ENCODE assay signal across 8 cellular contexts in genomic region chr17:45405250-45406086, GRCh38. TPM values are rescaled to one million over a fixed set of nuclear protein-coding genes. Genes with fewer than 3 reads are reported as not detected.
DNase-seq lines count a peak whose midpoint lies in the region; ATAC-seq and TF ChIP-seq lines count a peak whose summit lies in the region.

No MANE protein-coding gene starts in this region.

- H3K4me3 ChIP-seq in PC-3 (ENCODE audit: low read length) = no peak overlapping the region
- no peak overlapping the region for H3K4me3 ChIP-seq in lower leg skin (ENCODE audit: low read depth, poor library complexity, severe bottlenecking)

- no peak overlapping the region for H2AFZ ChIP-seq in PC-3 (ENCODE audit: low read length)

- no peaks in the 10 kb centered on the region for H3K4me1 ChIP-seq in PC-3 (ENCODE audit: insufficient read depth, low read length)

- H3K9me2 ChIP-seq in PC-3 (replicated peaks; ENCODE audit: low read length) = no peaks in the 10 kb centered on the region

- H3K27ac ChIP-seq in PC-3 (ENCODE audit: low read length) = no peak overlapping the region

- H3K36me3 ChIP-seq in PC-3 (ENCODE audit: low read depth, low read length) = peaks cover 42% of the 10 kb centered on the region

- ATAC-seq in PC-3 = peak; percentile 18; the same call in 1 of the 2 replicates

- no peaks in the 10 kb centered on the region for H3F3A ChIP-seq in PC-3 (ENCODE audit: low read length, unreplicated experiment)

- DNase-seq in GM20000 (ENCODE audit: low spot score) (peak; percentile 24), PC-3 (no peak), iPS DF 19.7 (ENCODE audit: low read depth, low spot score) (peak; percentile 90), retina (peak; percentile 70), NCI-H2227 treated with DMSO at 0.1 percent for 48 hours (lab: John Stamatoyannopoulos, UW) (no peak), lower leg skin (ENCODE audit: low spot score in 2 of 2) (no peak), C1 segment of cervical spinal cord (lab: John Stamatoyannopoulos, UW) (no peak), NCI-H1092 treated with DMSO at 0.1 percent for 48 hours (lab: John Stamatoyannopoulos, UW) (no peak)

- H3K27me3 ChIP-seq in PC-3 (ENCODE audit: low read length) = no peaks in the 10 kb centered on the region

- H3K4me2 ChIP-seq in PC-3 (ENCODE audit: low read length) = no peak overlapping the region

- H4K20me1 ChIP-seq in PC-3 (ENCODE audit: low read length) = peaks cover 24% of the 10 kb centered on the region

- no peak for TF ChIP-seq CTCF in GM20000 (IDR thresholded peaks at IDR 0.05; ENCODE audit: extremely low read depth, missing control alignments)
- no peak for TF ChIP-seq CTCF in PC-3 (conservative IDR thresholded peaks at IDR 0.05; ENCODE audit: low read depth, low read length)
- TF ChIP-seq CTCF in lower leg skin (IDR thresholded peaks at IDR 0.05) = no peak

- H3K9ac ChIP-seq in PC-3 (ENCODE audit: low read length) = no peak overlapping the region

- intact Hi-C loops in PC-3 (cut with micrococcal nuclease) = no loop called here
- intact Hi-C loops in lower leg skin (cut with DNase I; ENCODE audit: low total_unique reads) = no loop called here

- no peaks in the 10 kb centered on the region for H3K9me3 ChIP-seq in PC-3 (ENCODE audit: low read length)

- BruUV-seq in PC-3 (replicated peaks; lab: Mats Ljungman, UMichigan) = TSS peak; percentile 6

- CTCF ChIA-PET in PC-3 (lab: Charles Lee) = no interaction called here

- H3K79me2 ChIP-seq in PC-3 (ENCODE audit: low read length) = peaks cover 24% of the 10 kb centered on the region; the same call in 1 of the 2 replicates

- WGBS in lower leg skin, 2 donors = 58 to 68% methylated on average over 34 to 48 of the region's 48 CpGs

- no peak for TF ChIP-seq POLR2A in lower leg skin (IDR thresholded peaks at IDR 0.05)

- POLR2A ChIA-PET in PC-3 (lab: Charles Lee; ENCODE audit: unreplicated experiment) = no interaction called here

RNA-seq across cellular contexts. Expression of gene ARHGAP27, which starts 27.2 kb away (rescaled TPM):
- total RNA-seq in PC-3 (2014; rRNA removed) (119 and 134 TPM in 2 replicates), lower leg skin (10 to 100 TPM; 58.5 to 84.4 (median 68.2) TPM)

Comparison
In these comparisons a context has a peak if more than half of its experiments do, and no peak if none do; other contexts are left out.
1. DNase-seq: peak in GM20000 (single experiment), iPS DF 19.7 (single experiment) and retina (single experiment); none in PC-3 (single experiment), NCI-H2227 treated with DMSO at 0.1 percent for 48 hours (single experiment), lower leg skin (0 of 2), C1 segment of cervical spinal cord (0 of 14) and NCI-H1092 treated with DMSO at 0.1 percent for 48 hours (single experiment).